8 cellular contexts compared by ENCODE assay signal in genomic region chr5:125575561-125576504, GRCh38.
DNase-seq lines count a peak whose midpoint lies in the region; ATAC-seq and TF ChIP-seq lines count a peak whose summit lies in the region.

No MANE protein-coding gene starts in this region.

- DNase-seq in A172 (ENCODE audit: low spot score) (peak; percentile 51), NCI-H1436 (lab: John Stamatoyannopoulos, UW) (peak; percentile 83), kidney epithelial cell (ENCODE audit: low read depth) (no peak), tibial artery (no peak), NCI-H128 (lab: John Stamatoyannopoulos, UW; ENCODE audit: unreplicated experiment) (no peak)
- DNase-seq in stimulated activated naive CD8-positive, alpha-beta T cell treated with anti-CD3 and anti-CD28 coated beads, Interleukin-15, Interleukin-2, amounts not matched to agents 100 U/mL and 50 U/mL, for 24 hours = no peak

- no peak for ATAC-seq in HG02981 (IDR thresholded peaks at IDR 0.05; ENCODE audit: unreplicated experiment)
- ATAC-seq in stimulated activated naive CD8-positive, alpha-beta T cell treated with anti-CD3 and anti-CD28 coated beads, Interleukin-15, Interleukin-2, amounts not matched to agents 100 U/mL and 50 U/mL, for 24 hours = no peak

- H3K4me1 ChIP-seq in tibial artery = peaks cover 0 to 23% (median 10%) of the 10 kb centered on the region in 4 donors

- H3K36me3 ChIP-seq in kidney epithelial cell (ENCODE audit: control insufficient read depth, insufficient read depth, low read length) (no peaks in the 10 kb centered on the region), tibial artery (no peaks in the 10 kb centered on the region)

- H3K9me3 ChIP-seq in tibial artery = no peaks in the 10 kb centered on the region

- intact Hi-C loops in tibial artery (cut with DNase I; ENCODE audit: low total_unique reads) = no loop called here

- H3K27ac ChIP-seq in tibial artery = no peak overlapping the region

- TF ChIP-seq CTCF in WI38 (IDR thresholded peaks at IDR 0.05; ENCODE audit: low read depth, low read length) (no peak), kidney epithelial cell (IDR thresholded peaks at IDR 0.05; ENCODE audit: insufficient read depth, low read length, poor library complexity, severe bottlenecking) (peak; percentile 7), tibial artery (IDR thresholded peaks at IDR 0.05) (no peak)

- peak overlapping the region; percentile 12; the same call in 1 of the 2 replicates for H3K4me3 ChIP-seq in WI38 (ENCODE audit: low read depth, low read length)
- H3K4me3 ChIP-seq in kidney epithelial cell (ENCODE audit: low read depth, low read length) = no peak overlapping the region
- no peak overlapping the region for H3K4me3 ChIP-seq in tibial artery

- H3K27me3 ChIP-seq in kidney epithelial cell (ENCODE audit: control insufficient read depth, insufficient read depth, low read length) = no peaks in the 10 kb centered on the region
- no peaks in the 10 kb centered on the region for H3K27me3 ChIP-seq in tibial artery

Comparison
In these comparisons a context has a peak if more than half of its experiments do, and no peak if none do; other contexts are left out.
1. DNase-seq: peak in A172 (single experiment) and NCI-H1436 (single experiment); none in kidney epithelial cell (single experiment), tibial artery (0 of 2), NCI-H128 (single experiment) and stimulated activated naive CD8-positive, alpha-beta T cell treated with anti-CD3 and anti-CD28 coated beads, Interleukin-15, Interleukin-2, amounts not matched to agents 100 U/mL and 50 U/mL, for 24 hours (single experiment).